Comparison of ENCODE assay signal across 18 cellular contexts in the genomic region with DNA sequence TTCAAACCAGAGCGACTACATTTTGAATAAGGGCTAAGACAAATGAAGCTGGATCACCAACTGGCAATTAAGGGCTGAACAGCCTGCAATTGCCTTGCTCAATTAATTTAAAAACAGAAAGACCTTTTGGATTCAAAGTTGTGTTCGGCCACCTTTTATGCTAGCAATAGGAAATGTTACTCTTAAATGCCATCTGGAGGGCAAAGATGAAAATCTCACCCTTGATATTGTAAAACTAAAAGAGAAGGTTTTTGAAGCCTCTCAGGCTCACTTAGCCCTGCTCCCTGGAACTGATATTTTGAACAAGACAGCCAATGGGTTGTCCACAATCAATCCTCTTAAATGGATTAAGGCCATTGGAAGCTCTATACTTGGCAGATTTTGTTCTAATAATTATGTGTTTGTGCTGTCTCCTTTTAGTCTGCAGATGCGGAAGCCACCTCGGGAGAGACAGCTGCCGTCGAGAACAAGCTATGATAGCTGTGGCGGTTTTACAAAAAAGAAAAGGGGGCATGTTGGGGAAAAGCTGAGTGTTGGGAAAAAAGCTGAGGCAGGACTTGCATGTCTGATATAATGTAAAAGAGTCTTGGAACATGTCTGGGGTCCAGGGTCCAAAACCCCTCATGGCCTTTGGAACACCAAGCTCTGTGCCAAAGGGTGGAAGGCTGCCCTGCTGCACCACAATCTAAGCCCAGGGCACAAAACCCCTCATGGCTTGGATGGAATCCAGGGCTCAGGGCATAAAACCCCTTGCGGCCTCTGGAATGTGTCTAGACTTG. TPM values are rescaled to one million over a fixed set of nuclear protein-coding genes. Genes with fewer than 3 reads are reported as not detected.
DNase-seq lines count a peak whose midpoint lies in the region; ATAC-seq and TF ChIP-seq lines count a peak whose summit lies in the region.
"Had no signal": no experiment of that assay in that cellular context is flagged by ENCODE, and none has a peak within 500 bp of the region (broad histone marks: within the 10 kb centered on the region; RNA-seq: fewer than 3 reads in every experiment).

No MANE protein-coding gene starts in this region.

- H3K27me3 ChIP-seq in thymus (ENCODE audit: control insufficient read depth, insufficient read depth) = no peaks in the 10 kb centered on the region
- H3K27me3 ChIP-seq: right lobe of liver had no signal

- no peaks in the 10 kb centered on the region for H3K27me3 Mint-ChIP-seq in activated naive CD4-positive, alpha-beta T cell treated with anti-CD3 and anti-CD28 coated beads for 36 hours (ENCODE audit: low read depth)
- H3K27me3 Mint-ChIP-seq in chondrocyte (ENCODE audit: low read depth) = no peaks in the 10 kb centered on the region

- ATAC-seq in left cardiac atrium = no peak
- ATAC-seq: right lobe of liver had no signal

- H3K27ac ChIP-seq in OCI-LY7 (ENCODE audit: low read depth, low read length, poor library complexity, severe bottlenecking) = no peak overlapping the region
- H3K27ac ChIP-seq in thymus (ENCODE audit: low read depth) = peak overlapping the region; percentile 86
- H3K27ac ChIP-seq: epithelial cell of prostate, GM23248, left ventricle myocardium inferior, right lobe of liver, WERI-Rb-1 had no signal

- peaks cover 26% of the 10 kb centered on the region for H3K36me3 Mint-ChIP-seq in activated naive CD4-positive, alpha-beta T cell treated with anti-CD3 and anti-CD28 coated beads for 36 hours (ENCODE audit: low read depth)
- peaks cover 23% of the 10 kb centered on the region for H3K36me3 Mint-ChIP-seq in chondrocyte (ENCODE audit: low read depth)

- H3K9me3 ChIP-seq in OCI-LY7 (ENCODE audit: low read length) = peaks cover 25% of the 10 kb centered on the region
- H3K9me3 ChIP-seq in thymus (ENCODE audit: control insufficient read depth) = peaks cover 10% of the 10 kb centered on the region
- H3K9me3 ChIP-seq: right lobe of liver had no signal

- no peak overlapping the region for H2AFZ ChIP-seq in OCI-LY7 (ENCODE audit: low read length)
- H2AFZ ChIP-seq: GM23248 had no signal

- H4K20me1 ChIP-seq in OCI-LY7 (ENCODE audit: insufficient read depth, low read length) = no peaks in the 10 kb centered on the region

- peaks cover 19% of the 10 kb centered on the region for H3K36me3 ChIP-seq in OCI-LY7 (ENCODE audit: insufficient read depth, low read length)
- H3K36me3 ChIP-seq in thymus (ENCODE audit: control insufficient read depth, insufficient read depth) = no peaks in the 10 kb centered on the region
- H3K36me3 ChIP-seq: left ventricle myocardium inferior, right lobe of liver had no signal

- H3K9me2 ChIP-seq in OCI-LY7 (ENCODE audit: insufficient read depth, low read length) = no peaks in the 10 kb centered on the region

- no TSS peak for BruUV-seq in OCI-LY7 (replicated peaks; lab: Mats Ljungman, UMichigan)

- no peak overlapping the region for H3K4me2 ChIP-seq in OCI-LY7 (ENCODE audit: low read length)

- H3K4me1 Mint-ChIP-seq in activated naive CD4-positive, alpha-beta T cell treated with anti-CD3 and anti-CD28 coated beads for 36 hours (ENCODE audit: low read depth) = peaks cover 48% of the 10 kb centered on the region
- no peaks in the 10 kb centered on the region for H3K4me1 Mint-ChIP-seq in chondrocyte (ENCODE audit: low read depth)

- H3K4me3 ChIP-seq in OCI-LY7 (ENCODE audit: low read depth, low read length, poor library complexity, severe bottlenecking) = no peak overlapping the region
- H3K4me3 ChIP-seq in thymus (ENCODE audit: low read length) = no peak overlapping the region
- H3K4me3 ChIP-seq: GM23248, left ventricle myocardium inferior, right lobe of liver had no signal

- 0 out of 2 replicates have a peak, but pooled peaks have one; percentile 14 for TF ChIP-seq CTCF in OCI-LY7 (conservative IDR thresholded peaks at IDR 0.05; ENCODE audit: low read length)
- TF ChIP-seq CTCF in chondrocyte (IDR thresholded peaks at IDR 0.05) = peak; percentile 11

- WGBS in thymus = 79% methylated on average over 8 of the region's 8 CpGs

- peak overlapping the region; percentile 73 for H3K4me3 Mint-ChIP-seq in activated naive CD4-positive, alpha-beta T cell treated with anti-CD3 and anti-CD28 coated beads for 36 hours
- H3K4me3 Mint-ChIP-seq in chondrocyte (ENCODE audit: unreplicated experiment) = no peak overlapping the region

- intact Hi-C loops in activated naive CD4-positive, alpha-beta T cell treated with anti-CD3 and anti-CD28 coated beads for 36 hours (cut with micrococcal nuclease) = loop anchor here (1.0 kb wide), 5 partner anchors 44 to 306 kb away; partner anchors contain the start of gene ACAD9
- intact Hi-C loops in OCI-LY7 (cut with micrococcal nuclease; ENCODE audit: unreplicated experiment) = no loop called here
- intact Hi-C loops in left cardiac atrium (cut with DNase I) = no loop called here

- no peaks in the 10 kb centered on the region for H3K79me2 ChIP-seq in OCI-LY7 (ENCODE audit: insufficient read depth, low read depth, low read length)

- DNase-seq in activated naive CD4-positive, alpha-beta T cell treated with anti-CD3 and anti-CD28 coated beads for 36 hours = no peak
- DNase-seq in activated naive CD4-positive, alpha-beta T cell treated with anti-CD3 and anti-CD28 coated beads, Interleukin-2, amount 50 U/mL, for 16 hours = no peak
- DNase-seq in OCI-LY7 (ENCODE audit: low spot score) = no peak
- DNase-seq in chondrocyte (ENCODE audit: low spot score) = no peak
- no peak for DNase-seq in NCI-H526 treated with DMSO at 0.1 percent for 48 hours (lab: John Stamatoyannopoulos, UW)
- no peak for DNase-seq in NCI-H2029 treated with DMSO at 0.1 percent for 48 hours (lab: John Stamatoyannopoulos, UW)
- DNase-seq in left cardiac atrium = no peak
- DNase-seq: caudate nucleus, GF-D8, IMR-90, left ventricle myocardium inferior, NCI-H1930, SHP77 treated with DMSO at 0.1 percent for 48 hours, WERI-Rb-1 had no signal

- no peaks in the 10 kb centered on the region for H3K4me1 ChIP-seq in OCI-LY7 (ENCODE audit: insufficient read depth, low read length, poor library complexity, severe bottlenecking)
- no peaks in the 10 kb centered on the region for H3K4me1 ChIP-seq in thymus (ENCODE audit: control insufficient read depth, insufficient read depth, low read length)
- H3K4me1 ChIP-seq: left ventricle myocardium inferior, right lobe of liver had no signal

- peaks cover 25% of the 10 kb centered on the region for H3K9me3 Mint-ChIP-seq in activated naive CD4-positive, alpha-beta T cell treated with anti-CD3 and anti-CD28 coated beads for 36 hours
- H3K9me3 Mint-ChIP-seq in chondrocyte (ENCODE audit: low read depth) = peaks cover 77% of the 10 kb centered on the region

- POLR2A ChIA-PET in OCI-LY7 (lab: Charles Lee) = interaction anchor here (0.6 kb wide), 1 partner anchor 56 kb away, joined by 3 read pairs; no protein-coding TSS in a partner anchor

- H3K27ac Mint-ChIP-seq in activated naive CD4-positive, alpha-beta T cell treated with anti-CD3 and anti-CD28 coated beads for 36 hours = peak overlapping the region; percentile 80
- no peak overlapping the region for H3K27ac Mint-ChIP-seq in chondrocyte (ENCODE audit: unreplicated experiment)

- CTCF ChIA-PET in activated naive CD4-positive, alpha-beta T cell treated with anti-CD3 and anti-CD28 coated beads for 36 hours (lab: Charles Lee) = interaction anchor here (0.5 to 2.6 kb wide), 11 partner anchors 8 to 306 kb away, joined by 3 to 10 read pairs (median 4); no protein-coding TSS in a partner anchor
- CTCF ChIA-PET in OCI-LY7 (lab: Charles Lee; ENCODE audit: unreplicated experiment) = no interaction called here

RNA-seq across cellular contexts. Expression of gene ACAD9, which starts 44.4 kb away (rescaled TPM):
- total RNA-seq in activated naive CD4-positive, alpha-beta T cell treated with anti-CD3 and anti-CD28 coated beads for 36 hours = 10 to 100 TPM; 37.0 to 40.6 TPM
- total RNA-seq in OCI-LY7 (2014; rRNA removed; shearing (Covaris generic)) = 88.5 and 93.7 TPM in 2 replicates
- total RNA-seq in OCI-LY7 (2022) = 56.8 and 69.5 TPM in 2 replicates
- total RNA-seq in chondrocyte = 33.3 to 45.7 TPM (median 33.9 TPM) in 3 replicates
- polyA plus RNA-seq in thymus = 25.4 TPM
- total RNA-seq in left cardiac atrium = 10 to 100 TPM; 35.3 to 37.5 TPM
